ENCODE assay signal across 8 cellular contexts in the genomic region with DNA sequence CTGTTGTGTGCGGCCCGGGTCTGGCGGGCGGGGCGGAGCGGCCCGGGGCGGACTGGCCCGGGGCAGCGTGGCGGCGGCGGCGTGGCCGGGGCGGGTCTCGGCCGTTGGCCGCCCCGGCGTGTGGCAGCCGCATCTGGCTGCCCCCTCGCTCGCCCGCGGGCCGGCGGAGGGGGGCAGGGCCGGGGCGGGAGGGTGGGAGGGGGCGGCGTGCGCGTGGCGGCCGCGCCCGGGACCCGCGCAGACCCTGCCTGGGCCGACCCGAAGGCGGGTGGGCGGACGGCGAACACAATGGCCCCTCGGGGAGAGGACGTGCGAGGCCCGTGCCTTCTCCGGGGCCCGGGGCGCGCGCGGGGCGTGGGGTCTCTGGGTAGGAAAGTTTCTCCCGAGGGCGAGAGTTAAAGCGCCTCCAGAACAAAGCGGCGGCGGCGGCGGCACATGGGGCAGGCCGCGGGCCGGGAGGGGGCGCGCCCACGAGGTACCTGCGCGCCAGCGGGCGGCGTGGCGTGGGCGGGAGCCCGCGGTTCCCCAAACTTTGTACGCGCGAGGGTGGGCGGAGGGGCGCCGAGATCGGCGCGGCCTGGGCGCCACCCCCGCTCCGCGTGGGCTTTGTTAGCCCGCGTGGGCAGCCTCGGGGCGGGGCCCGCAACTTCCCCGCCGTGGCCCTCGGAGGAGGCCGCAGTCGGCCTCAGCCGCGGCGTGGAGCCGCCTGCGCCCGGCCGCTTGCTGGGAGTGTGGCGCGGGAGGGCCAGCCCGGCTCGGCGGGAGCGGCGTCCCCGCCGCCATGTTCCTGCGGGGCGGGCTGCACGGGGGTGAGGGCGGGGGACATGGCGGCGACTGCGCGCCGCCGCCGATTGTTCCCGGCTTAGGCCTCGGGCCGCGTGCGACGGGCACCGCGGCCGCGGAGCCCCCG. TPM values are rescaled to one million over a fixed set of nuclear protein-coding genes. Genes with fewer than 3 reads are reported as not detected.
DNase-seq lines count a peak whose midpoint lies in the region; ATAC-seq, FAIRE-seq and TF ChIP-seq lines count a peak whose summit lies in the region.

No MANE protein-coding gene starts in this region.

- peak overlapping the region; percentile 94 for H3K4me3 ChIP-seq in GM08714 (ENCODE audit: low read length)
- peak overlapping the region; percentile 95 for H3K4me3 ChIP-seq in Karpas-422 (ENCODE audit: low read length)
- H3K4me3 ChIP-seq in H1 (ENCODE audit: extremely low read depth in 1 of 4, insufficient read depth in 2 of 4, low read depth in 3 of 4, low read length in 4 of 4) = peak overlapping the region; percentile 68 to 97 (median 78)
- H3K4me3 ChIP-seq in mucosa of descending colon = peak overlapping the region; percentile 97

- H4K5ac ChIP-seq in H1 (ENCODE audit: insufficient read length, low read depth, low read length) = peak overlapping the region; percentile 43

- H3K18ac ChIP-seq in H1 (ENCODE audit: extremely low read depth, low read length) = no peak overlapping the region; the same call in 1 of the 2 replicates

- H3K36me3 ChIP-seq in Karpas-422 (ENCODE audit: insufficient read depth, low read length) (peaks cover 42% of the 10 kb centered on the region), H1 (ENCODE audit: control insufficient read depth in 2 of 4, insufficient read depth in 4 of 4, low read length in 3 of 4) (peaks cover 15 to 43% (median 34%) of the 10 kb centered on the region in 4 experiments), mucosa of descending colon (ENCODE audit: low read depth) (no peaks in the 10 kb centered on the region)

- TF ChIP-seq CTCF in H1 (IDR thresholded peaks at IDR 0.05; ENCODE audit: control extremely low read depth in 1 of 3, insufficient read depth in 1 of 3, low read depth in 1 of 3, low read length in 3 of 3) (no peak), mucosa of descending colon (IDR thresholded peaks at IDR 0.05) (no peak)

- H3K4me1 ChIP-seq in Karpas-422 (ENCODE audit: low read length) = peaks cover 46% of the 10 kb centered on the region
- peaks cover 0 to 9% (median 6%) of the 10 kb centered on the region in 4 experiments; a peak in 5 of 7 replicates for H3K4me1 ChIP-seq in H1 (replicated peaks in 1 of 4; ENCODE audit: control insufficient read depth in 3 of 4, insufficient read depth in 4 of 4, low read length in 3 of 4)
- peaks cover 10% of the 10 kb centered on the region for H3K4me1 ChIP-seq in mucosa of descending colon (ENCODE audit: low read depth)

- H2AK5ac ChIP-seq in H1 (ENCODE audit: low read depth, low read length) = no peak overlapping the region

- peaks cover 41% of the 10 kb centered on the region for H3K79me2 ChIP-seq in Karpas-422 (ENCODE audit: low read length)
- H3K79me2 ChIP-seq in H1 (ENCODE audit: control insufficient read depth in 1 of 2, insufficient read depth in 2 of 2, low read length in 2 of 2) = peaks cover 13 to 51% of the 10 kb centered on the region in 2 experiments

- intact Hi-C loops in mucosa of descending colon (cut with DNase I, micrococcal nuclease) = no loop called here

- peak overlapping the region; percentile 46 for H3K56ac ChIP-seq in H1 (replicated peaks; ENCODE audit: insufficient read length, low read depth, low read length)

- WGBS in H1 (ENCODE audit: extremely low coverage in 1 of 2, insufficient coverage in 1 of 2, insufficient read length in 1 of 2, insufficient replicate concordance in 2 of 2, low coverage in 1 of 2, low lambda C conversion rate in 2 of 2, missing lambda C conversion rate in 1 of 2), 2 experiments = 2% methylated on average over 25 of the region's 141 CpGs; no CpG with 5 or more reads in 1 of the 2 experiments

- TF ChIP-seq POLR2A in H1 (IDR thresholded peaks at IDR 0.05; ENCODE audit: control extremely low read depth in 1 of 2, low read depth in 2 of 2, low read length in 2 of 2) = peak; percentile 48 to 87

- TF ChIP-seq EP300 in H1 (IDR thresholded peaks at IDR 0.05; ENCODE audit: borderline replicate concordance in 1 of 2, low read depth in 2 of 2, low read length in 2 of 2) = no peak

- no peak overlapping the region for H2AFZ ChIP-seq in Karpas-422 (ENCODE audit: low read length)
- H2AFZ ChIP-seq in H1 (ENCODE audit: low read length) = no peak overlapping the region

- peak; percentile 26 for ATAC-seq in GM21717 (IDR thresholded peaks at IDR 0.05; ENCODE audit: unreplicated experiment)
- ATAC-seq in mucosa of descending colon = peak; percentile 56

- no peak overlapping the region for H2BK5ac ChIP-seq in H1 (ENCODE audit: low read depth, low read length)

- H3K23me2 ChIP-seq in H1 (ENCODE audit: low read depth, low read length) = peaks cover 2% of the 10 kb centered on the region; the same call in 1 of the 2 replicates

- H2BK12ac ChIP-seq in H1 (ENCODE audit: low read depth, low read length) = no peak overlapping the region

- TF ChIP-seq RAD21 in H1 (IDR thresholded peaks at IDR 0.05 in 1 of 2, conservative IDR thresholded peaks at IDR 0.05 in 1 of 2; ENCODE audit: low read depth in 2 of 2, low read length in 2 of 2) = no peak

- no peaks in the 10 kb centered on the region for H3K9me2 ChIP-seq in Karpas-422 (replicated peaks; ENCODE audit: insufficient read depth, low read length)

- H3K27me3 ChIP-seq in Karpas-422 (ENCODE audit: low read length) (no peaks in the 10 kb centered on the region), H1 (replicated peaks in 1 of 4; ENCODE audit: control insufficient read depth in 3 of 4, extremely low read depth in 1 of 4, insufficient read depth in 3 of 4, low read length in 3 of 4) (no peaks in the 10 kb centered on the region)

- DNase-seq in Karpas-422 (no peak), H1 (ENCODE audit: low read depth in 1 of 2, low spot score in 2 of 2) (no peak), mucosa of descending colon (peak; percentile 60 to 73 (median 72)), SK-N-DZ (ENCODE audit: low spot score) (no peak)
- peak; percentile 67 for DNase-seq in activated CD8-positive, alpha-beta memory T cell treated with anti-CD3 and anti-CD28 coated beads for 4 hours (ENCODE audit: low read depth in 2 of 2)
- peak; percentile 62 to 73 for DNase-seq in stimulated activated CD8-positive, alpha-beta memory T cell treated with anti-CD3 and anti-CD28 coated beads, Interleukin-4, amount 100 ng/mL, for 4 hours (ENCODE audit: low read depth in 2 of 2, low spot score in 1 of 2)

- peak overlapping the region; percentile 86 for H3K4me2 ChIP-seq in Karpas-422 (ENCODE audit: low read depth, low read length, poor library complexity, severe bottlenecking)
- peak overlapping the region in 1 of 2 experiments; percentile 42; a peak in 2 of 4 replicates for H3K4me2 ChIP-seq in H1 (ENCODE audit: insufficient read depth in 1 of 2, low read depth in 2 of 2, low read length in 2 of 2)

- CTCF ChIA-PET in H1 (lab: Charles Lee; ENCODE audit: partially characterized antibody) = no interaction called here

- H3K4ac ChIP-seq in H1 (replicated peaks; ENCODE audit: insufficient read length, low read depth, low read length) = peak overlapping the region; percentile 53

- H4K20me1 ChIP-seq in Karpas-422 (ENCODE audit: insufficient read depth, low read depth, low read length) (peaks cover 41% of the 10 kb centered on the region), H1 (replicated peaks in 1 of 2; ENCODE audit: control insufficient read depth in 1 of 2, insufficient read depth in 2 of 2, low read length in 2 of 2) (peaks cover 14 to 17% of the 10 kb centered on the region in 2 experiments)

- no peak overlapping the region for H3K14ac ChIP-seq in H1 (ENCODE audit: insufficient read length)

- POLR2A ChIA-PET in H1 (lab: Charles Lee; ENCODE audit: partially characterized antibody) = interaction anchor here (1.1 to 3.6 kb wide), 5 partner anchors 10 to 33 kb away, joined by 3 to 59 read pairs (median 7); no protein-coding TSS in a partner anchor

- H4K91ac ChIP-seq in H1 (replicated peaks; ENCODE audit: insufficient read length, low read length) = peak overlapping the region; percentile 85

- H3K9me3 ChIP-seq in Karpas-422 (ENCODE audit: low read length) = no peaks in the 10 kb centered on the region
- no peaks in the 10 kb centered on the region for H3K9me3 ChIP-seq in H1 (ENCODE audit: insufficient read depth in 2 of 2, low read depth in 1 of 2, low read length in 1 of 2)
- H3K9me3 ChIP-seq in mucosa of descending colon = no peaks in the 10 kb centered on the region

- H3K9ac ChIP-seq in Karpas-422 (ENCODE audit: low read length) (peak overlapping the region; percentile 93), H1 (replicated peaks in 1 of 4; ENCODE audit: extremely low read depth in 1 of 4, low read depth in 3 of 4, low read length in 3 of 4) (peak overlapping the region; percentile 77 to 100 (median 88))

- H2BK120ac ChIP-seq in H1 (replicated peaks; ENCODE audit: low read depth, low read length) = no peak overlapping the region

- no peak overlapping the region for H2BK20ac ChIP-seq in H1 (ENCODE audit: low read length)

- H2BK15ac ChIP-seq in H1 (ENCODE audit: low read length) = no peak overlapping the region

- H3K79me1 ChIP-seq in H1 (ENCODE audit: low read depth, low read length) = peaks cover 4% of the 10 kb centered on the region; the same call in 1 of the 2 replicates

- H3K27ac ChIP-seq in Karpas-422 (ENCODE audit: low read length) (peak overlapping the region; percentile 79), H1 (ENCODE audit: low read depth, low read length) (peak overlapping the region; percentile 96)

- no peak overlapping the region for H3K23ac ChIP-seq in H1 (ENCODE audit: insufficient read length)

- FAIRE-seq in H1 (lab: Jason Lieb, UNC) = no peak

- H4K8ac ChIP-seq in H1 (ENCODE audit: extremely low read depth, insufficient read depth, low read length) = peak overlapping the region; percentile 99

RNA-seq across cellular contexts. Expression of a gene that starts 0.8 kb away (rescaled TPM):
- 3.8 and 23.4 TPM in 2 replicates for total RNA-seq in Karpas-422 (2014; rRNA removed; shearing (Covaris generic); ENCODE audit: low replicate concordance)
- 28.2 and 36.9 TPM in 2 replicates for total RNA-seq in H1 (2021; fragmentation: NEBNext Ultra II Directional; extraction: Animal tissue kit (Norgen Biotek cat#: 25700))
- 7.6 and 11.5 TPM in 2 replicates for polyA plus RNA-seq in H1 (2011; rRNA removed)
- polyA plus RNA-seq in H1 (2011; cell fraction: cytosol; rRNA removed) = 15.6 TPM
- 22.8 TPM for polyA plus RNA-seq in H1 (2011; cell fraction: nucleus; rRNA removed)
- 6.7 to 18.2 TPM (median 7.5 TPM) in 4 replicates for polyA plus RNA-seq in H1 (2012, experiment 1 of 2)
- polyA plus RNA-seq in H1 (2012, experiment 2 of 2) = 0.84 TPM
- 20.9 TPM for polyA plus RNA-seq in H1 (2013, experiment 1 of 2)
- polyA plus RNA-seq in H1 (2013, experiment 2 of 2) = 16.5 TPM
- 24.9 and 26.4 TPM in 2 replicates for polyA minus RNA-seq in H1 (2011; rRNA and poly(A)+ RNA removed)
- 6.1 TPM for polyA minus RNA-seq in H1 (2011; cell fraction: cytosol; rRNA and poly(A)+ RNA removed)
- polyA minus RNA-seq in H1 (2011; cell fraction: nucleus; rRNA and poly(A)+ RNA removed) = 339 TPM
- total RNA-seq in mucosa of descending colon = 1 to 10 TPM; 4.1 to 6.1 (median 5.3) TPM
- 6.9 and 9.9 TPM in 2 replicates for polyA plus RNA-seq in SK-N-DZ (2014; cell fraction: cytosol; rRNA removed)
- polyA plus RNA-seq in SK-N-DZ (2014; cell fraction: nucleus; rRNA removed) = 50.1 and 50.9 TPM in 2 replicates

RNA-seq across cellular contexts. Expression of a gene that starts 50.2 kb away (rescaled TPM):
- not detected in 2 replicates for total RNA-seq in Karpas-422 (2014; rRNA removed; shearing (Covaris generic); ENCODE audit: low replicate concordance)
- 0.20 and 0.23 TPM in 2 replicates for total RNA-seq in H1 (2021; fragmentation: NEBNext Ultra II Directional; extraction: Animal tissue kit (Norgen Biotek cat#: 25700))
- polyA plus RNA-seq in H1 (2011; rRNA removed) = 0.39 and 0.74 TPM in 2 replicates
- 0.63 TPM for polyA plus RNA-seq in H1 (2011; cell fraction: cytosol; rRNA removed)
- 0.58 TPM for polyA plus RNA-seq in H1 (2011; cell fraction: nucleus; rRNA removed)
- 0.11 to 0.51 TPM (median 0.29 TPM) in 4 replicates for polyA plus RNA-seq in H1 (2012, experiment 1 of 2)
- not detected for polyA plus RNA-seq in H1 (2012, experiment 2 of 2)
- 0.79 TPM for polyA plus RNA-seq in H1 (2013, experiment 1 of 2)
- polyA plus RNA-seq in H1 (2013, experiment 2 of 2) = 0.72 TPM
- 3.1 and 4.2 TPM in 2 replicates for polyA minus RNA-seq in H1 (2011; rRNA and poly(A)+ RNA removed)
- polyA minus RNA-seq in H1 (2011; cell fraction: cytosol; rRNA and poly(A)+ RNA removed) = not detected
- 3.6 TPM for polyA minus RNA-seq in H1 (2011; cell fraction: nucleus; rRNA and poly(A)+ RNA removed)
- total RNA-seq in mucosa of descending colon = 1 to 10 TPM in 1 of 3 donors, under 1 TPM in 1, not detected in 1; 0.51 to 1.2 TPM
- polyA plus RNA-seq in SK-N-DZ (2014; cell fraction: cytosol; rRNA removed) = 1.1 and 1.2 TPM in 2 replicates
- polyA plus RNA-seq in SK-N-DZ (2014; cell fraction: nucleus; rRNA removed) = 1.3 and 3.0 TPM in 2 replicates

Comparison
In these comparisons a context has a peak if more than half of its experiments do, and no peak if none do; other contexts are left out.
1. DNase-seq: peak in activated CD8-positive, alpha-beta memory T cell treated with anti-CD3 and anti-CD28 coated beads for 4 hours (2 of 2), mucosa of descending colon (3 of 3) and stimulated activated CD8-positive, alpha-beta memory T cell treated with anti-CD3 and anti-CD28 coated beads, Interleukin-4, amount 100 ng/mL, for 4 hours (2 of 2); none in Karpas-422 (single experiment), H1 (0 of 2) and SK-N-DZ (single experiment).
2. Peak in every context shown above with its lines, with median percentiles within 50 percentile points of each other: H3K4me3 ChIP-seq.